In genomic region chr15:75204340-75205063, GRCh38 we compare ENCODE assay signal across 1 cellular context.
TF ChIP-seq lines count a peak whose summit lies in the region.

No MANE protein-coding gene starts in this region.

TF ChIP-seq in HEK293, 187 proteins besides CTCF, POLR2A, EP300 and RAD21 (continued from another document):
- TF ChIP-seq ZNF324 (tag by site-specific recombination; IDR thresholded peaks at IDR 0.05) (peak; percentile 45; the same call in 1 of the 2 replicates), ZNF174 (tag by site-specific recombination; IDR thresholded peaks at IDR 0.05) (no peak)
